Comparison of ENCODE assay signal across 13 cellular contexts in genomic region chr1:221783936-221784335, GRCh38. TPM values are rescaled to one million over a fixed set of nuclear protein-coding genes. Genes with fewer than 3 reads are reported as not detected.
A peak's percentile ranks its signal among the peaks of the same experiment; 100 is the strongest.
DNase-seq lines count a peak whose midpoint lies in the region; ATAC-seq and TF ChIP-seq lines count a peak whose summit lies in the region.
"Had no signal": no experiment of that assay in that cellular context is flagged by ENCODE, and none has a peak within 500 bp of the region (broad histone marks: within the 10 kb centered on the region; RNA-seq: fewer than 3 reads in every experiment).

No MANE protein-coding gene starts in this region.

- DNase-seq in NOMO-1 (lab: John Stamatoyannopoulos, UW; ENCODE audit: unreplicated experiment in 2 of 2) (peak; percentile 15 to 42), NOMO-1 treated with dmso at 0.1 percent for 144 hours (lab: John Stamatoyannopoulos, UW; ENCODE audit: unreplicated experiment) (no peak), lower lobe of right lung (no peak), GOT3 (lab: John Stamatoyannopoulos, UW) (no peak), NCI-H1417 treated with DMSO at 0.1 percent for 48 hours (lab: John Stamatoyannopoulos, UW) (no peak)
- peak; percentile 82 for DNase-seq in Jurkat, Clone E6-1 (ENCODE audit: low read depth, low spot score)
- DNase-seq in activated CD8-positive, alpha-beta T cell treated with anti-CD3 and anti-CD28 coated beads for 36 hours: peak; percentile 36
- no peak for DNase-seq in natural killer cell treated with Interleukin-12 subunit alpha and Interleukin-12 subunit beta and Interleukin-15 and Interleukin-18, amount 100 ng/mL, for 72 hours (ENCODE audit: low spot score)
- DNase-seq: COR-L47; effector CD4-positive, alpha-beta T cell; HCEC 1CT had no signal

- H3K36me3 ChIP-seq in lower lobe of right lung: no peaks in the 10 kb centered on the region

- H3K9me3 ChIP-seq in lower lobe of right lung: no peaks in the 10 kb centered on the region

- peaks cover 54% of the 10 kb centered on the region for H3K4me1 Mint-ChIP-seq in activated CD8-positive, alpha-beta T cell treated with anti-CD3 and anti-CD28 coated beads for 36 hours (ENCODE audit: low read depth)
- peaks cover 54 to 63% of the 10 kb centered on the region in 2 donors for H3K4me1 Mint-ChIP-seq in natural killer cell treated with Interleukin-12 subunit alpha and Interleukin-12 subunit beta and Interleukin-15 and Interleukin-18, amount 100 ng/mL, for 72 hours (ENCODE audit: low read depth in 2 of 2)

- H3K27me3 ChIP-seq in lower lobe of right lung (ENCODE audit: low read depth): no peaks in the 10 kb centered on the region

- no peaks in the 10 kb centered on the region for H3K9me3 Mint-ChIP-seq in activated CD8-positive, alpha-beta T cell treated with anti-CD3 and anti-CD28 coated beads for 36 hours
- no peaks in the 10 kb centered on the region for H3K9me3 Mint-ChIP-seq in natural killer cell treated with Interleukin-12 subunit alpha and Interleukin-12 subunit beta and Interleukin-15 and Interleukin-18, amount 100 ng/mL, for 72 hours

- peaks cover 14% of the 10 kb centered on the region for H3K4me1 ChIP-seq in lower lobe of right lung

- H3K27ac ChIP-seq in lower lobe of right lung: no peak overlapping the region
- H3K27ac ChIP-seq: 22Rv1, HL-60 had no signal

- no peak for TF ChIP-seq CTCF in activated CD8-positive, alpha-beta T cell treated with anti-CD3 and anti-CD28 coated beads for 36 hours (IDR thresholded peaks at IDR 0.05)
- no peak for TF ChIP-seq CTCF in lower lobe of right lung (IDR thresholded peaks at IDR 0.05)

- POLR2A ChIA-PET in activated CD8-positive, alpha-beta T cell treated with anti-CD3 and anti-CD28 coated beads for 36 hours (lab: Charles Lee): interaction anchor here (0.7 to 3.6 kb wide), 4 partner anchors 10 to 45 kb away, joined by 3 to 12 read pairs (median 5); partner anchors contain the start of gene DUSP10

- no peak overlapping the region for H3K27ac Mint-ChIP-seq in activated CD8-positive, alpha-beta T cell treated with anti-CD3 and anti-CD28 coated beads for 36 hours
- H3K27ac Mint-ChIP-seq in natural killer cell treated with Interleukin-12 subunit alpha and Interleukin-12 subunit beta and Interleukin-15 and Interleukin-18, amount 100 ng/mL, for 72 hours: peak overlapping the region; percentile 77 to 82

- peak overlapping the region; percentile 2 for H3K4me3 Mint-ChIP-seq in activated CD8-positive, alpha-beta T cell treated with anti-CD3 and anti-CD28 coated beads for 36 hours
- H3K4me3 Mint-ChIP-seq in natural killer cell treated with Interleukin-12 subunit alpha and Interleukin-12 subunit beta and Interleukin-15 and Interleukin-18, amount 100 ng/mL, for 72 hours: peak overlapping the region; percentile 90

- peak; percentile 78 for ATAC-seq in activated CD8-positive, alpha-beta T cell treated with anti-CD3 and anti-CD28 coated beads for 36 hours
- peak; percentile 60 to 75 for ATAC-seq in natural killer cell treated with Interleukin-12 subunit alpha and Interleukin-12 subunit beta and Interleukin-15 and Interleukin-18, amount 100 ng/mL, for 72 hours
- no peak for ATAC-seq in lower lobe of right lung

- intact Hi-C loops in activated CD8-positive, alpha-beta T cell treated with anti-CD3 and anti-CD28 coated beads for 36 hours (cut with micrococcal nuclease): loop anchor here (1.0 kb wide), 1 partner anchor 8 kb away; no protein-coding TSS in a partner anchor
- intact Hi-C loops in lower lobe of right lung (cut with DNase I): no loop called here

- CTCF ChIA-PET in activated CD8-positive, alpha-beta T cell treated with anti-CD3 and anti-CD28 coated beads for 36 hours (lab: Charles Lee): interaction anchor here (0.9 to 1.5 kb wide), 3 partner anchors 30 to 42 kb away, joined by 3 read pairs; partner anchors contain the start of gene DUSP10

- H3K27me3 Mint-ChIP-seq in activated CD8-positive, alpha-beta T cell treated with anti-CD3 and anti-CD28 coated beads for 36 hours: no peaks in the 10 kb centered on the region
- no peaks in the 10 kb centered on the region for H3K27me3 Mint-ChIP-seq in natural killer cell treated with Interleukin-12 subunit alpha and Interleukin-12 subunit beta and Interleukin-15 and Interleukin-18, amount 100 ng/mL, for 72 hours

- H3K36me3 Mint-ChIP-seq in activated CD8-positive, alpha-beta T cell treated with anti-CD3 and anti-CD28 coated beads for 36 hours (ENCODE audit: low read depth): no peaks in the 10 kb centered on the region
- no peaks in the 10 kb centered on the region for H3K36me3 Mint-ChIP-seq in natural killer cell treated with Interleukin-12 subunit alpha and Interleukin-12 subunit beta and Interleukin-15 and Interleukin-18, amount 100 ng/mL, for 72 hours

- peak overlapping the region; percentile 36 for H3K4me3 ChIP-seq in Jurkat, Clone E6-1 (ENCODE audit: low read length)
- no peak overlapping the region for H3K4me3 ChIP-seq in lower lobe of right lung

RNA-seq across cellular contexts. Expression of gene DUSP10, which starts 42.0 kb away (rescaled TPM):
- polyA plus RNA-seq in Jurkat, Clone E6-1 (2012; ENCODE audit: insufficient read depth, insufficient read length): 1.7 TPM
- 10 to 100 TPM; 10.8 to 12.9 TPM for total RNA-seq in activated CD8-positive, alpha-beta T cell treated with anti-CD3 and anti-CD28 coated beads for 36 hours
- total RNA-seq in natural killer cell treated with Interleukin-12 subunit alpha and Interleukin-12 subunit beta and Interleukin-15 and Interleukin-18, amount 100 ng/mL, for 72 hours: 10 to 100 TPM; 43.3 to 85.2 TPM
- 8.7 TPM for total RNA-seq in lower lobe of right lung

Comparison
In these comparisons a context has a peak if more than half of its experiments do, and no peak if none do; other contexts are left out.
1. DNase-seq: peak in NOMO-1 (2 of 2), Jurkat, Clone E6-1 (single experiment) and activated CD8-positive, alpha-beta T cell treated with anti-CD3 and anti-CD28 coated beads for 36 hours (single experiment); none in NOMO-1 treated with dmso at 0.1 percent for 144 hours (single experiment), natural killer cell treated with Interleukin-12 subunit alpha and Interleukin-12 subunit beta and Interleukin-15 and Interleukin-18, amount 100 ng/mL, for 72 hours (single experiment), lower lobe of right lung (single experiment), GOT3 (single experiment) and NCI-H1417 treated with DMSO at 0.1 percent for 48 hours (single experiment).
2. ATAC-seq: peak in activated CD8-positive, alpha-beta T cell treated with anti-CD3 and anti-CD28 coated beads for 36 hours (single experiment) and natural killer cell treated with Interleukin-12 subunit alpha and Interleukin-12 subunit beta and Interleukin-15 and Interleukin-18, amount 100 ng/mL, for 72 hours (2 of 2); none in lower lobe of right lung (0 of 2).